ENCODE assay signal across 9 cellular contexts in the genomic region with DNA sequence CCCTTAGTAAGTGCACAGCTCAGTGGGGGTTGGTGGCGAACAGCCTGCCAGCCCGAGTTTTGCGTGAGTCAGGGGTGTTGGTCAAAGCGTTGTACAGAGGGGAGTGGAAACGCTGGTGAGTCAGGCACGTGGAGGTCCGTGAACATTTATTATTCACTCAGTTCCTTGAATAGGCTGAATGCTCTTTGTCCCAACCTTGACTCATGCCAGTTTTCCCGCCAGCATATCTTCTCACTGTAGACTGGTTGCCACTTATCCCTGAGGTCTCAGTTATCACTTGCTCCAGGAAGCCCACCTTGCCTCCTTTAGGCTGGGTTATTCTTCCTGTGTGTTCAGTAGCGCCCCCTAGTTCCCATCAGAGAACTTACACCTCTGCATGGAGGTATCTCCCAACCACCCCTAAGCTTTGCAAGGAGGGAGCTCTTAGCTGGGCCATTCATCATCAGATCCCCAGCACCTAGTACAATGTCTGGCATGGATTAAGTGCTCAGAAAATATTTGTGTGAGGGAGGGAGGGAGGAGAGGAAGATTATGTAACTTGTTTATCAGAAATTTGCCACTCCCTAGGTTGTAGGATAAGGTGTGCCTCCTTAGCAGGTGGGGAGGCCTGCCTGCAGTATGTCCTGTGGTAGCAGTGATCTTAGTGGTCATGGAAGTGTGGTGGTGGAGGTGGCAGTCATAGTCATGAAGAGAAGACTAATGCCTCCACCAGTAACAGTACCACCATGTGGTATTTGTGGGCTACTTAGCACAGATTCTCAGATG.
A peak's percentile ranks its signal among the peaks of the same experiment; 100 is the strongest.
DNase-seq lines count a peak whose midpoint lies in the region; ATAC-seq and TF ChIP-seq lines count a peak whose summit lies in the region.
"Had no signal": no experiment of that assay in that cellular context is flagged by ENCODE, and none has a peak within 500 bp of the region (broad histone marks: within the 10 kb centered on the region; RNA-seq: fewer than 3 reads in every experiment).

No MANE protein-coding gene starts in this region.

- H3K9me3 Mint-ChIP-seq in MCF 10A (ENCODE audit: unreplicated experiment) (no peaks in the 10 kb centered on the region), nephron progenitor cell (peaks cover 15% of the 10 kb centered on the region)

- H3K27ac ChIP-seq in breast epithelium (no peak overlapping the region), temporal lobe (ENCODE audit: low read depth, low read length) (peak overlapping the region; percentile 33)

- H3K4me3 ChIP-seq in breast epithelium, result no peak overlapping the region
- no peak overlapping the region for H3K4me3 ChIP-seq in fibroblast of mammary gland (ENCODE audit: control insufficient read depth, low read depth, low read length)

- intact Hi-C loops in MCF 10A (cut with micrococcal nuclease) (no loop called here), breast epithelium (cut with DNase I; ENCODE audit: low total_unique reads) (loop anchor here (5.0 kb wide), 1 partner anchor 860 kb away; no protein-coding TSS in a partner anchor)

- H3K36me3 Mint-ChIP-seq in MCF 10A (ENCODE audit: insufficient read depth, unreplicated experiment), result peaks cover 8% of the 10 kb centered on the region
- peaks cover 75% of the 10 kb centered on the region for H3K36me3 Mint-ChIP-seq in nephron progenitor cell (ENCODE audit: low read depth)

- H3K27me3 ChIP-seq in breast epithelium, result no peaks in the 10 kb centered on the region

- POLR2A ChIA-PET in MCF 10A (lab: Yijun Ruan, JAX), result no interaction called here

- H3K4me3 Mint-ChIP-seq in MCF 10A (ENCODE audit: unreplicated experiment) (no peak overlapping the region), nephron progenitor cell (no peak overlapping the region)

- H3K27me3 Mint-ChIP-seq in MCF 10A (ENCODE audit: insufficient read depth, unreplicated experiment) (no peaks in the 10 kb centered on the region), nephron progenitor cell (ENCODE audit: low read depth, poor library complexity) (no peaks in the 10 kb centered on the region)

- TF ChIP-seq POLR2A in breast epithelium (IDR thresholded peaks at IDR 0.05), result no peak

- no TSS peak for BruUV-seq in MCF 10A (replicated peaks; lab: Mats Ljungman, UMichigan)

- CTCF ChIA-PET in MCF 10A (lab: Yijun Ruan, JAX), result interaction anchor here (0.6 kb wide), 1 partner anchor 113 kb away, joined by 3 read pairs; no protein-coding TSS in a partner anchor

- DNase-seq in MCF 10A (ENCODE audit: unreplicated experiment) (peak; percentile 5), breast epithelium (ENCODE audit: low spot score in 2 of 2) (no peak), RPMI8226 (peak; percentile 28), fibroblast of mammary gland (ENCODE audit: low read depth) (peak; percentile 30), omental fat pad (ENCODE audit: low spot score) (no peak), nephron progenitor cell (no peak)
- DNase-seq: COR-L47 had no signal

- H3K4me1 Mint-ChIP-seq in MCF 10A (ENCODE audit: insufficient read depth, unreplicated experiment) (no peaks in the 10 kb centered on the region), nephron progenitor cell (peaks cover 15% of the 10 kb centered on the region)

- ATAC-seq in HG03280 (IDR thresholded peaks at IDR 0.05; ENCODE audit: unreplicated experiment) (no peak), omental fat pad (ENCODE audit: low FRiP score) (no peak)

- H3K27ac Mint-ChIP-seq in MCF 10A (ENCODE audit: low read depth, unreplicated experiment), result no peak overlapping the region
- no peak overlapping the region for H3K27ac Mint-ChIP-seq in nephron progenitor cell

- H3K9me3 ChIP-seq in breast epithelium, result peaks cover 0 to 4% of the 10 kb centered on the region in 2 donors

- peak; percentile 26 for TF ChIP-seq CTCF in MCF 10A (IDR thresholded peaks at IDR 0.05; ENCODE audit: unreplicated experiment)
- TF ChIP-seq CTCF in breast epithelium (IDR thresholded peaks at IDR 0.05), result no peak
- TF ChIP-seq CTCF in fibroblast of mammary gland (conservative IDR thresholded peaks at IDR 0.05; ENCODE audit: control insufficient read depth, insufficient read depth, low read depth, low read length), result peak; percentile 45
- TF ChIP-seq CTCF in omental fat pad (IDR thresholded peaks at IDR 0.05), result no peak
- no peak for TF ChIP-seq CTCF in nephron progenitor cell (IDR thresholded peaks at IDR 0.05)

- no peaks in the 10 kb centered on the region for H3K4me1 ChIP-seq in breast epithelium

- no peaks in the 10 kb centered on the region for H3K36me3 ChIP-seq in breast epithelium

Comparison
In these comparisons a context has a peak if more than half of its experiments do, and no peak if none do; other contexts are left out.
1. DNase-seq: peak in MCF 10A (single experiment), RPMI8226 (single experiment) and fibroblast of mammary gland (single experiment); none in breast epithelium (0 of 2), omental fat pad (single experiment) and nephron progenitor cell (single experiment).
2. CTCF ChIP-seq: peak in MCF 10A (single experiment) and fibroblast of mammary gland (single experiment); none in breast epithelium (0 of 3), omental fat pad (0 of 3) and nephron progenitor cell (single experiment).